In genomic region chr2:189440947-189441708, GRCh38 we compare ENCODE assay signal across 8 cellular contexts. TPM values are rescaled to one million over a fixed set of nuclear protein-coding genes. Genes with fewer than 3 reads are reported as not detected.
DNase-seq lines count a peak whose midpoint lies in the region; FAIRE-seq and TF ChIP-seq lines count a peak whose summit lies in the region.

Gene WDR75, plus strand, starts transcription at chr2:189441474. Its CDS starts 19 bp downstream, at chr2:189441493.

- intact Hi-C loops in activated naive CD4-positive, alpha-beta T cell treated with anti-CD3 and anti-CD28 coated beads for 36 hours (cut with micrococcal nuclease), result loop anchor here (1.0 to 10.0 kb wide), 11 partner anchors 137 to 1094 kb away; partner anchors contain the start of genes ANKAR, ASNSD1, NEMP2 and ORMDL1

- H3K4ac ChIP-seq in neuronal stem cell (ENCODE audit: low read length), result no peak within 1 kb of the TSS

- no peak within 1 kb of the TSS for H4K91ac ChIP-seq in neuronal stem cell (ENCODE audit: low read depth, low read length, poor library complexity)

- peak within 1 kb of the TSS; percentile 91 for H2AFZ ChIP-seq in neuronal stem cell (ENCODE audit: low read length)

- H3K9ac ChIP-seq in neuronal stem cell (ENCODE audit: low read depth, low read length, poor library complexity), result peak within 1 kb of the TSS; percentile 89

- no CpG with 5 or more reads among the region's 48 CpGs for WGBS in neuronal stem cell (ENCODE audit: extremely low coverage in 2 of 2, insufficient read length in 2 of 2, insufficient replicate concordance in 1 of 2), 2 donors

- H2BK15ac ChIP-seq in neuronal stem cell (ENCODE audit: low read length), result no peak within 1 kb of the TSS

- H2BK12ac ChIP-seq in neuronal stem cell (ENCODE audit: low read length), result no peak within 1 kb of the TSS

- DNase-seq in GM03348 (ENCODE audit: low spot score) (peak; percentile 95), HFF-Myc (ENCODE audit: extremely low read depth, low read depth) (peak; percentile 84), NAMALWA (ENCODE audit: low spot score) (peak; percentile 97), SK-N-DZ (ENCODE audit: low spot score) (peak; percentile 96), frontal cortex (ENCODE audit: low spot score in 2 of 2) (peak; percentile 52 to 80), neuronal stem cell (ENCODE audit: low spot score) (peak; percentile 94)
- DNase-seq in activated naive CD4-positive, alpha-beta T cell treated with anti-CD3 and anti-CD28 coated beads for 36 hours, result peak; percentile 95

- peak within 1 kb of the TSS; percentile 67 for H3K18ac ChIP-seq in neuronal stem cell (ENCODE audit: low read length)

- peaks cover 0 to 35% of the 10 kb centered on the region in 2 donors for H3K36me3 ChIP-seq in neuronal stem cell (replicated peaks in 1 of 2; ENCODE audit: control insufficient read depth in 2 of 2, insufficient read depth in 2 of 2, low read length in 2 of 2)

- no peak within 1 kb of the TSS for H3K4me3 Mint-ChIP-seq in activated naive CD4-positive, alpha-beta T cell treated with anti-CD3 and anti-CD28 coated beads for 36 hours

- H3K27me3 Mint-ChIP-seq in activated naive CD4-positive, alpha-beta T cell treated with anti-CD3 and anti-CD28 coated beads for 36 hours (ENCODE audit: low read depth), result no peaks in the 10 kb centered on the region

- TF ChIP-seq CTCF in HFF-Myc (IDR thresholded peaks at IDR 0.05; ENCODE audit: low read depth, low read length, missing control alignments), result no peak
- no peak for TF ChIP-seq CTCF in subcutaneous adipose tissue (IDR thresholded peaks at IDR 0.05; ENCODE audit: low read depth)

- H3K4me1 ChIP-seq in neuronal stem cell (ENCODE audit: control insufficient read depth in 2 of 2, insufficient read depth in 1 of 2, low read depth in 1 of 2, low read length in 2 of 2), result peaks cover 1 to 6% of the 10 kb centered on the region in 2 donors

- H2BK5ac ChIP-seq in neuronal stem cell (ENCODE audit: low read length), result no peak within 1 kb of the TSS

- H3K4me3 ChIP-seq in HFF-Myc (replicated peaks; ENCODE audit: low read depth, low read length) (peak within 1 kb of the TSS; percentile 87), neuronal stem cell (ENCODE audit: low read length in 2 of 2) (peak within 1 kb of the TSS; percentile 74 to 90)

- H2BK120ac ChIP-seq in neuronal stem cell (ENCODE audit: low read depth, low read length), result no peak within 1 kb of the TSS

- no peaks in the 10 kb centered on the region for H3K27me3 ChIP-seq in neuronal stem cell (ENCODE audit: control insufficient read depth in 3 of 3, insufficient read depth in 3 of 3, low read depth in 1 of 3, low read length in 3 of 3)

- peak within 1 kb of the TSS; percentile 97 for H3K27ac Mint-ChIP-seq in activated naive CD4-positive, alpha-beta T cell treated with anti-CD3 and anti-CD28 coated beads for 36 hours

- H3K27ac ChIP-seq in neuronal stem cell (replicated peaks; ENCODE audit: low read length), result peak within 1 kb of the TSS; percentile 66

- CTCF ChIA-PET in activated naive CD4-positive, alpha-beta T cell treated with anti-CD3 and anti-CD28 coated beads for 36 hours (lab: Charles Lee), result interaction anchor here (2.1 kb wide), 1 partner anchor 17 kb away, joined by 7 read pairs; no protein-coding TSS in a partner anchor

- H3K4me1 Mint-ChIP-seq in activated naive CD4-positive, alpha-beta T cell treated with anti-CD3 and anti-CD28 coated beads for 36 hours (ENCODE audit: low read depth), result peaks cover 12% of the 10 kb centered on the region

- H3K14ac ChIP-seq in neuronal stem cell (ENCODE audit: low read length), result peak within 1 kb of the TSS; percentile 42

- H3K23ac ChIP-seq in neuronal stem cell (ENCODE audit: low read depth, low read length, poor library complexity), result peak within 1 kb of the TSS; percentile 68

- peak within 1 kb of the TSS; percentile 49 for H2AK5ac ChIP-seq in neuronal stem cell (ENCODE audit: low read depth, low read length)

- peaks cover 7% of the 10 kb centered on the region for H3K36me3 Mint-ChIP-seq in activated naive CD4-positive, alpha-beta T cell treated with anti-CD3 and anti-CD28 coated beads for 36 hours (ENCODE audit: low read depth)

- peak within 1 kb of the TSS; percentile 58 for H3K4me2 ChIP-seq in neuronal stem cell (ENCODE audit: insufficient read depth, low read length, poor library complexity, severe bottlenecking)

- no peak within 1 kb of the TSS for H4K8ac ChIP-seq in neuronal stem cell (ENCODE audit: low read depth, low read length)

- peaks cover 2% of the 10 kb centered on the region for H3K79me1 ChIP-seq in neuronal stem cell (ENCODE audit: low read depth, low read length)

- H3K9me3 ChIP-seq in neuronal stem cell (replicated peaks in 1 of 2; ENCODE audit: control insufficient read depth in 2 of 2, insufficient read depth in 1 of 2, low read depth in 1 of 2, low read length in 2 of 2), result no peaks in the 10 kb centered on the region

- FAIRE-seq in frontal cortex (lab: Jason Lieb, UNC), result no peak

- no peaks in the 10 kb centered on the region for H3K9me3 Mint-ChIP-seq in activated naive CD4-positive, alpha-beta T cell treated with anti-CD3 and anti-CD28 coated beads for 36 hours

RNA-seq across cellular contexts. Expression of gene WDR75, which starts in this region (rescaled TPM):
- polyA plus RNA-seq in SK-N-DZ (2014; cell fraction: cytosol; rRNA removed), result 60.3 and 63.6 TPM in 2 replicates
- polyA plus RNA-seq in SK-N-DZ (2014; cell fraction: nucleus; rRNA removed), result 96.0 and 114 TPM in 2 replicates
- 10 to 100 TPM; 69.7 to 72.7 TPM for total RNA-seq in activated naive CD4-positive, alpha-beta T cell treated with anti-CD3 and anti-CD28 coated beads for 36 hours
- total RNA-seq in frontal cortex (64.4 TPM), subcutaneous adipose tissue (10 to 100 TPM; 37.7 to 48.8 (median 42.2) TPM)
- polyA plus RNA-seq in neuronal stem cell (2013, experiment 1 of 2), result 46.7 TPM
- polyA plus RNA-seq in neuronal stem cell (2013, experiment 2 of 2), result 47.0 TPM

Comparison
In these comparisons a context has a peak if more than half of its experiments do, and no peak if none do; other contexts are left out.
1. Peak in every context shown above with its lines: DNase-seq, H3K4me3 ChIP-seq and H3K27ac ChIP-seq.